9 cellular contexts compared by ENCODE assay signal in genomic region chr1:10033359-10033845, GRCh38. TPM values are rescaled to one million over a fixed set of nuclear protein-coding genes. Genes with fewer than 3 reads are reported as not detected.
A peak's percentile ranks its signal among the peaks of the same experiment; 100 is the strongest.
DNase-seq lines count a peak whose midpoint lies in the region; ATAC-seq, FAIRE-seq and TF ChIP-seq lines count a peak whose summit lies in the region.
"Had no signal": no experiment of that assay in that cellular context is flagged by ENCODE, and none has a peak within 500 bp of the region (broad histone marks: within the 10 kb centered on the region; RNA-seq: fewer than 3 reads in every experiment).

No MANE protein-coding gene starts in this region.

- in situ Hi-C loops in astrocyte of the spinal cord (cut with HindIII; ENCODE audit: low sequenced_read_pairs) = no loop called here

- no peaks in the 10 kb centered on the region for H3K36me3 ChIP-seq in keratinocyte (ENCODE audit: control insufficient read depth in 2 of 2, extremely low read depth in 1 of 2, insufficient read depth in 2 of 2, low read length in 2 of 2)

- peak overlapping the region; percentile 98 for H3K9ac ChIP-seq in keratinocyte (ENCODE audit: control insufficient read depth, extremely low read depth, insufficient read depth, low read length)

- peak overlapping the region; percentile 100 for H3K4me2 ChIP-seq in keratinocyte (ENCODE audit: control insufficient read depth, extremely low read depth, insufficient read depth, low read depth, low read length)

- H2AFZ ChIP-seq in keratinocyte (ENCODE audit: control insufficient read depth, low read length) = peak overlapping the region; percentile 98

- H3K79me2 ChIP-seq in keratinocyte (ENCODE audit: control insufficient read depth, insufficient read depth, low read length) = peaks cover 48% of the 10 kb centered on the region

- H4K20me1 ChIP-seq in keratinocyte (ENCODE audit: control insufficient read depth, extremely low read depth, insufficient read depth, low read length) = no peaks in the 10 kb centered on the region

- no peaks in the 10 kb centered on the region for H3K9me1 ChIP-seq in keratinocyte (ENCODE audit: control insufficient read depth, extremely low read depth, insufficient read depth, low read length)

- H3K9me3 ChIP-seq in keratinocyte (ENCODE audit: control insufficient read depth, low read depth, low read length) = no peaks in the 10 kb centered on the region

- no peaks in the 10 kb centered on the region for H3K27me3 ChIP-seq in keratinocyte (ENCODE audit: control insufficient read depth, extremely low read depth, insufficient read depth, low read length)

- ATAC-seq in HG02623 (IDR thresholded peaks at IDR 0.05; ENCODE audit: unreplicated experiment) = peak; percentile 12

- FAIRE-seq in keratinocyte (lab: Jason Lieb, UNC) = peak; percentile 66

- H3K4me1 ChIP-seq in keratinocyte (ENCODE audit: control insufficient read depth, extremely low read depth, insufficient read depth, low read length) = peaks cover 17% of the 10 kb centered on the region

- DNase-seq in stimulated activated CD4-positive, alpha-beta T cell treated with anti-CD3 and anti-CD28 coated beads, Interleukin-15, amount 100 ng/mL, for 48 hours (ENCODE audit: low read depth in 2 of 2) = peak; percentile 2 to 13
- no peak for DNase-seq in stimulated activated CD4-positive, alpha-beta T cell treated with anti-CD3 and anti-CD28 coated beads, Interleukin-15, amount 100 ng/mL, for 24 hours
- peak; percentile 43 for DNase-seq in NCI-H226
- DNase-seq in astrocyte of the spinal cord (ENCODE audit: low read depth, low spot score) = peak; percentile 38
- DNase-seq in keratinocyte (ENCODE audit: low read depth, low spot score) = no peak
- peak; percentile 29 for DNase-seq in stimulated activated CD4-positive, alpha-beta T cell treated with anti-CD3 and anti-CD28 coated beads, Interleukin-4, amount 100 ng/mL, for 24 hours
- DNase-seq in cerebellum (ENCODE audit: low spot score) = no peak

- dilution Hi-C loops in keratinocyte (cut with MboI; ENCODE audit: extremely low pct_ligation_motif_present, low sequenced_read_pairs) = no loop called here

- TF ChIP-seq CTCF in astrocyte of the spinal cord (IDR thresholded peaks at IDR 0.05; ENCODE audit: low read depth, low read length) (no peak), keratinocyte (optimal IDR thresholded peaks at IDR 0.05 in 1 of 3, IDR thresholded peaks at IDR 0.05 in 1 of 3, conservative IDR thresholded peaks at IDR 0.05 in 1 of 3; ENCODE audit: extremely low read depth in 1 of 3, insufficient read depth in 2 of 3, low read length in 3 of 3) (peak in 1 of 3 experiments; percentile 16)

- H3K27ac ChIP-seq in keratinocyte (ENCODE audit: control insufficient read depth, insufficient read depth, low read length) = peak overlapping the region; percentile 96

- H3K4me3 ChIP-seq in astrocyte of the spinal cord (ENCODE audit: low read depth, low read length) (peak overlapping the region; percentile 97), keratinocyte (ENCODE audit: control insufficient read depth in 2 of 3, extremely low read depth in 1 of 3, insufficient read depth in 2 of 3, low read depth in 1 of 3, low read length in 3 of 3) (peak overlapping the region; percentile 93 to 99 (median 98))

RNA-seq across cellular contexts. Expression of gene UBE4B, which starts 0.6 kb away (rescaled TPM):
- polyA plus RNA-seq in keratinocyte = 8.7 to 22.3 TPM (median 14.3 TPM) in 3 replicates
- 25.2 TPM for polyA plus RNA-seq in keratinocyte (2011; ENCODE audit: low read depth)
- 15.1 and 15.4 TPM in 2 replicates for polyA plus RNA-seq in keratinocyte (2011; cell fraction: cytosol; rRNA removed)
- 37.0 and 44.8 TPM in 2 replicates for polyA plus RNA-seq in keratinocyte (2011; cell fraction: nucleus; rRNA removed)
- 15.7 and 24.8 TPM in 2 replicates for polyA plus RNA-seq in keratinocyte (2012; ENCODE audit: low replicate concordance)
- 21.1 to 31.5 TPM (median 30.3 TPM) in 3 replicates for polyA minus RNA-seq in keratinocyte
- 17.1 TPM for polyA minus RNA-seq in keratinocyte (2011; cell fraction: cytosol; rRNA and poly(A)+ RNA removed)
- 24.5 and 54.1 TPM in 2 replicates for polyA minus RNA-seq in keratinocyte (2011; cell fraction: nucleus; rRNA and poly(A)+ RNA removed)
- 38.0 TPM for total RNA-seq in cerebellum

RNA-seq across cellular contexts. Expression of gene RBP7, which starts 36.4 kb away (rescaled TPM):
- 1.1 to 2.1 TPM (median 1.6 TPM) in 3 replicates for polyA plus RNA-seq in keratinocyte
- 4.5 TPM for polyA plus RNA-seq in keratinocyte (2011; ENCODE audit: low read depth)
- 1.5 and 1.9 TPM in 2 replicates for polyA plus RNA-seq in keratinocyte (2011; cell fraction: cytosol; rRNA removed)
- 0.34 and 0.40 TPM in 2 replicates for polyA plus RNA-seq in keratinocyte (2011; cell fraction: nucleus; rRNA removed)
- polyA plus RNA-seq in keratinocyte (2012; ENCODE audit: low replicate concordance) = 1.9 and 6.2 TPM in 2 replicates
- 0.54 to 0.79 TPM in 2 of 3 replicates, not detected in the other for polyA minus RNA-seq in keratinocyte
- polyA minus RNA-seq in keratinocyte (2011; cell fraction: cytosol; rRNA and poly(A)+ RNA removed) = not detected
- polyA minus RNA-seq in keratinocyte (2011; cell fraction: nucleus; rRNA and poly(A)+ RNA removed) = not detected in 2 replicates
- not detected for total RNA-seq in cerebellum
- total RNA-seq: HT1080 had no signal

Comparison
In these comparisons a context has a peak if more than half of its experiments do, and no peak if none do; other contexts are left out.
1. DNase-seq: peak in stimulated activated CD4-positive, alpha-beta T cell treated with anti-CD3 and anti-CD28 coated beads, Interleukin-15, amount 100 ng/mL, for 48 hours (2 of 2), NCI-H226 (single experiment), astrocyte of the spinal cord (single experiment) and stimulated activated CD4-positive, alpha-beta T cell treated with anti-CD3 and anti-CD28 coated beads, Interleukin-4, amount 100 ng/mL, for 24 hours (single experiment); none in stimulated activated CD4-positive, alpha-beta T cell treated with anti-CD3 and anti-CD28 coated beads, Interleukin-15, amount 100 ng/mL, for 24 hours (single experiment), keratinocyte (single experiment) and cerebellum (single experiment).